21 cellular contexts compared by ENCODE assay signal in the genomic region with DNA sequence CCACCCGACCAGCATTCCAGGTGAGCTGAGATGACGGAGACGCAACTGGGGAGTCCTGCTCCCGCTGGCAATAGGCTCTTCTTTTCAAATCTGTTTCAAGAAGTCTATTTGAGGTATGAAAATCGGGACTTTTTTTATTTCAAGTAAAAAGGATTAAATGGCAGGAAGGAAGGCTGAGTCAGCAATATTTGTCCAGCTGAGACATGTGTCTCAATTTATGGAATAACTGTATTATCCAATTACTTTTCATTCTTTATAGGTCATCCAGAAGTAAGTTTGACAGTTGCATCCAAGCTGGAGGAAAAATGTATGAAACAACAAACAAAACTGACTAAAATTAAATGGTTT.
DNase-seq lines count a peak whose midpoint lies in the region; ATAC-seq, FAIRE-seq and TF ChIP-seq lines count a peak whose summit lies in the region.
"Had no signal": no experiment of that assay in that cellular context is flagged by ENCODE, and none has a peak within 500 bp of the region (broad histone marks: within the 10 kb centered on the region; RNA-seq: fewer than 3 reads in every experiment).

No MANE protein-coding gene starts in this region.

- H3K27me3 Mint-ChIP-seq in neural crest cell (ENCODE audit: low read depth) = no peaks in the 10 kb centered on the region
- H3K27me3 Mint-ChIP-seq: IgD-negative memory B cell; natural killer cell treated with Interleukin-12 subunit alpha and Interleukin-12 subunit beta and Interleukin-15 and Interleukin-18, amount 100 ng/mL, for 72 hours had no signal

- H3K4me2 ChIP-seq in fibroblast of lung (ENCODE audit: extremely low read depth, insufficient read depth, low read length) = peak overlapping the region; percentile 62

- TF ChIP-seq CTCF in fibroblast of lung (conservative IDR thresholded peaks at IDR 0.05 in 1 of 2, IDR thresholded peaks at IDR 0.05 in 1 of 2; ENCODE audit: low read depth in 1 of 2, low read length in 2 of 2) = no peak
- no peak for TF ChIP-seq CTCF in neural crest cell (conservative IDR thresholded peaks at IDR 0.05)
- TF ChIP-seq CTCF in foreskin fibroblast (IDR thresholded peaks at IDR 0.05; ENCODE audit: low read depth, low read length) = no peak

- no peak for FAIRE-seq in GM19239 (lab: Jason Lieb, UNC)
- FAIRE-seq: RCC 7860 had no signal

- H3K9me3 ChIP-seq in SJSA1 (replicated peaks) = no peaks in the 10 kb centered on the region; the same call in 1 of the 2 replicates
- no peaks in the 10 kb centered on the region for H3K9me3 ChIP-seq in fibroblast of lung (ENCODE audit: control insufficient read depth, insufficient read depth, low read depth, low read length)
- H3K9me3 ChIP-seq: esophagus squamous epithelium, left lung had no signal

- peaks cover 4% of the 10 kb centered on the region for H3K4me1 Mint-ChIP-seq in neural crest cell
- H3K4me1 Mint-ChIP-seq: IgD-negative memory B cell had no signal

- H3K79me2 ChIP-seq in ACC112 (ENCODE audit: control insufficient read depth, insufficient read depth, low read length, unreplicated experiment) (no peaks in the 10 kb centered on the region), fibroblast of lung (ENCODE audit: control insufficient read depth, insufficient read depth, low read length) (no peaks in the 10 kb centered on the region)

- no peak for DNase-seq in SJSA1 (ENCODE audit: low read depth in 1 of 2, low spot score in 2 of 2)
- no peak for DNase-seq in fibroblast of lung (ENCODE audit: low read depth in 2 of 2)
- DNase-seq in neural crest cell (ENCODE audit: low read depth, low spot score) = no peak
- no peak for DNase-seq in HUDEP-2 (lab: John Stamatoyannopoulos, UW; ENCODE audit: unreplicated experiment in 76 of 76)
- no peak for DNase-seq in foreskin fibroblast
- DNase-seq in GM19239 (ENCODE audit: insufficient read length, low spot score) = no peak
- DNase-seq: ACHN; activated CD4-positive, CD25-positive, alpha-beta regulatory T cell; activated effector memory CD4-positive, alpha-beta T cell treated with anti-CD3 and anti-CD28 coated beads, Interleukin-2, amount 50 U/mL, for 16 hours; anterior cingulate cortex; esophagus squamous epithelium; H7; NCI-H748 treated with DMSO at 0.1 percent for 48 hours; retina had no signal

- no peak overlapping the region for H3K9ac ChIP-seq in fibroblast of lung (ENCODE audit: insufficient read depth, low read length)

- peak overlapping the region; percentile 94 for H3K27ac ChIP-seq in ACC112 (ENCODE audit: low read depth, low read length)
- peak overlapping the region; percentile 84 for H3K27ac ChIP-seq in SJSA1
- peak overlapping the region; percentile 68 for H3K27ac ChIP-seq in fibroblast of lung (ENCODE audit: insufficient read depth, low read length)
- H3K27ac ChIP-seq: esophagus squamous epithelium had no signal

- H3K27me3 ChIP-seq in ACC112 (ENCODE audit: insufficient read depth, low read length) = no peaks in the 10 kb centered on the region
- H3K27me3 ChIP-seq in SJSA1 (replicated peaks) = 0 out of 2 replicates have a peak, but pooled peaks cover 2% of the 10 kb centered on the region
- H3K27me3 ChIP-seq in fibroblast of lung (ENCODE audit: control insufficient read depth, insufficient read depth, low read length) = no peaks in the 10 kb centered on the region
- H3K27me3 ChIP-seq: esophagus squamous epithelium, left lung had no signal

- peaks cover 2% of the 10 kb centered on the region for H3K9me3 Mint-ChIP-seq in neural crest cell

- H2AFZ ChIP-seq in ACC112 (ENCODE audit: low read length, unreplicated experiment) (peak overlapping the region; percentile 19), fibroblast of lung (ENCODE audit: low read length) (peak overlapping the region; percentile 74)

- H3K4me3 ChIP-seq in ACC112 (ENCODE audit: low read depth, low read length) (peak overlapping the region; percentile 52), SJSA1 (no peak overlapping the region), fibroblast of lung (replicated peaks in 1 of 4; ENCODE audit: control extremely low read depth in 1 of 4, insufficient read depth in 1 of 4, low read depth in 3 of 4, low read length in 4 of 4) (no peak overlapping the region), foreskin fibroblast (ENCODE audit: low read depth in 1 of 2, low read length in 2 of 2) (no peak overlapping the region)
- H3K4me3 ChIP-seq: left lung had no signal

- peak overlapping the region; percentile 76 for H3K27ac Mint-ChIP-seq in neural crest cell (ENCODE audit: unreplicated experiment)
- H3K27ac Mint-ChIP-seq: IgD-negative memory B cell; natural killer cell treated with Interleukin-12 subunit alpha and Interleukin-12 subunit beta and Interleukin-15 and Interleukin-18, amount 100 ng/mL, for 72 hours; T-helper 1 cell treated with Interleukin-12 subunit alpha and Interleukin-12 subunit beta and Interleukin-4 antibody, amounts not matched to agents 30 μg/mL and 1 μg/mL, for 36 hours had no signal

- no peaks in the 10 kb centered on the region for H4K20me1 ChIP-seq in fibroblast of lung (ENCODE audit: control insufficient read depth, extremely low read depth, insufficient read depth, low read length)

- H3K36me3 ChIP-seq in ACC112 (ENCODE audit: insufficient read depth, low read length) = no peaks in the 10 kb centered on the region
- H3K36me3 ChIP-seq in SJSA1 = no peaks in the 10 kb centered on the region
- H3K36me3 ChIP-seq in fibroblast of lung (ENCODE audit: control insufficient read depth, insufficient read depth, low read length) = no peaks in the 10 kb centered on the region
- H3K36me3 ChIP-seq: esophagus squamous epithelium, left lung had no signal

- no peaks in the 10 kb centered on the region for H3K36me3 Mint-ChIP-seq in neural crest cell (ENCODE audit: low read depth)
- H3K36me3 Mint-ChIP-seq: IgD-negative memory B cell; natural killer cell treated with Interleukin-12 subunit alpha and Interleukin-12 subunit beta and Interleukin-15 and Interleukin-18, amount 100 ng/mL, for 72 hours had no signal

- H3K4me3 Mint-ChIP-seq in neural crest cell = no peak overlapping the region
- H3K4me3 Mint-ChIP-seq: IgD-negative memory B cell; natural killer cell treated with Interleukin-12 subunit alpha and Interleukin-12 subunit beta and Interleukin-15 and Interleukin-18, amount 100 ng/mL, for 72 hours; T-helper 1 cell treated with Interleukin-12 subunit alpha and Interleukin-12 subunit beta and Interleukin-4 antibody, amounts not matched to agents 30 μg/mL and 1 μg/mL, for 36 hours had no signal

- ATAC-seq in GM18520 (IDR thresholded peaks at IDR 0.05; ENCODE audit: unreplicated experiment) = no peak
- ATAC-seq: natural killer cell treated with Interleukin-12 subunit alpha and Interleukin-12 subunit beta and Interleukin-15 and Interleukin-18, amount 100 ng/mL, for 72 hours had no signal

- H3K4me1 ChIP-seq in ACC112 (ENCODE audit: control insufficient read depth, insufficient read depth, low read length, unreplicated experiment) (peaks cover 50% of the 10 kb centered on the region), SJSA1 (replicated peaks) (peaks cover 32% of the 10 kb centered on the region), fibroblast of lung (ENCODE audit: control insufficient read depth, extremely low read depth, insufficient read depth, low read length) (peaks cover 4% of the 10 kb centered on the region)
